8 cellular contexts compared by ENCODE assay signal in genomic region chr2:144523606-144524131, GRCh38. TPM values are rescaled to one million over a fixed set of nuclear protein-coding genes. Genes with fewer than 3 reads are reported as not detected.
DNase-seq lines count a peak whose midpoint lies in the region; TF ChIP-seq lines count a peak whose summit lies in the region.

No MANE protein-coding gene starts in this region.

- no peak overlapping the region for H3K9ac ChIP-seq in MM.1S (ENCODE audit: low read length)

- POLR2A ChIA-PET in BJ (lab: Charles Lee) = interaction anchor here (0.6 kb wide), 1 partner anchor 166 kb away, joined by 6 read pairs; no protein-coding TSS in a partner anchor
- POLR2A ChIA-PET in GM10248 (lab: Yijun Ruan, JAX) = interaction anchor here (0.6 kb wide), 1 partner anchor 564 kb away, joined by 3 read pairs; no protein-coding TSS in a partner anchor

- no peaks in the 10 kb centered on the region for H4K20me1 ChIP-seq in MM.1S (ENCODE audit: insufficient read depth, low read length)

- H3K9me3 ChIP-seq in MM.1S (replicated peaks; ENCODE audit: insufficient read depth, low read length) (no peaks in the 10 kb centered on the region), mononuclear cell (ENCODE audit: low read depth, low read length) (no peaks in the 10 kb centered on the region)

- H3K27me3 ChIP-seq in BJ (ENCODE audit: control insufficient read depth, insufficient read depth, low read length) (no peaks in the 10 kb centered on the region), MM.1S (replicated peaks; ENCODE audit: insufficient read depth, low read length) (peaks cover 56% of the 10 kb centered on the region), mononuclear cell (ENCODE audit: insufficient read depth, low read length) (peaks cover 28% of the 10 kb centered on the region)

- H3K4me2 ChIP-seq in MM.1S (ENCODE audit: low read depth, low read length) = peak overlapping the region; percentile 86

- H2AFZ ChIP-seq in MM.1S (ENCODE audit: low read length) = no peak overlapping the region

- H3K9me2 ChIP-seq in MM.1S (replicated peaks; ENCODE audit: insufficient read depth, low read length) = no peaks in the 10 kb centered on the region

- H3K4me3 ChIP-seq in BJ (ENCODE audit: low read depth, low read length) (peak overlapping the region; percentile 49), MM.1S (ENCODE audit: low read length) (peak overlapping the region; percentile 20; the same call in 1 of the 2 replicates), choroid plexus epithelial cell (ENCODE audit: low read depth, low read length) (peak overlapping the region; percentile 64), mononuclear cell (ENCODE audit: low read length) (peak overlapping the region; percentile 51)

- 0 out of 2 replicates have a peak, but pooled peaks cover 6% of the 10 kb centered on the region for H3F3A ChIP-seq in MM.1S (ENCODE audit: insufficient read depth, low read length)

- no peak for DNase-seq in BJ (ENCODE audit: low read depth)
- no peak for DNase-seq in MM.1S
- DNase-seq in choroid plexus epithelial cell (ENCODE audit: low read depth) = peak; percentile 74
- DNase-seq in SIG-M5 (lab: John Stamatoyannopoulos, UW) = no peak
- no peak for DNase-seq in UCSD-AML1 (lab: John Stamatoyannopoulos, UW; ENCODE audit: unreplicated experiment)
- no peak for DNase-seq in HuH-7 (ENCODE audit: low spot score)
- DNase-seq in GM10248 (ENCODE audit: extremely low spot score) = no peak

- no peak overlapping the region for H3K27ac ChIP-seq in MM.1S (ENCODE audit: low read length)

- TF ChIP-seq CTCF in BJ (IDR thresholded peaks at IDR 0.05; ENCODE audit: insufficient read depth, low read depth, low read length) (no peak), MM.1S (IDR thresholded peaks at IDR 0.05; ENCODE audit: low read length) (no peak), choroid plexus epithelial cell (conservative IDR thresholded peaks at IDR 0.05; ENCODE audit: low read depth, low read length) (no peak), GM10248 (IDR thresholded peaks at IDR 0.05; ENCODE audit: control extremely low read depth, extremely low read depth, low read depth, missing control alignments) (no peak)

- CTCF ChIA-PET in BJ (lab: Yijun Ruan, JAX) = interaction anchor here (0.6 to 0.9 kb wide), 4 partner anchors 12 to 995 kb away, joined by 3 to 5 read pairs (median 3); no protein-coding TSS in a partner anchor
- CTCF ChIA-PET in GM10248 (lab: Yijun Ruan, JAX) = interaction anchor here (1.4 kb wide), 1 partner anchor 14 kb away, joined by 3 read pairs; no protein-coding TSS in a partner anchor

- H3K36me3 ChIP-seq in BJ (ENCODE audit: control insufficient read depth, insufficient read depth, low read length) (no peaks in the 10 kb centered on the region), MM.1S (replicated peaks; ENCODE audit: insufficient read depth, low read length) (no peaks in the 10 kb centered on the region)

- no peaks in the 10 kb centered on the region for H3K79me2 ChIP-seq in MM.1S (ENCODE audit: low read length)

- H3K4me1 ChIP-seq in MM.1S (ENCODE audit: low read length) (peaks cover 10% of the 10 kb centered on the region), mononuclear cell (ENCODE audit: insufficient read depth, low read length) (peaks cover 34% of the 10 kb centered on the region)

RNA-seq across cellular contexts. Expression of gene ZEB2, which starts 3.8 kb away (rescaled TPM):
- polyA plus RNA-seq in BJ (2011; rRNA removed) = 53.1 and 60.2 TPM in 2 replicates
- 65.3 and 81.6 TPM in 2 replicates for polyA minus RNA-seq in BJ (2011; rRNA and poly(A)+ RNA removed)
- 511 TPM for total RNA-seq in mononuclear cell
